ENCODE assay signal across 33 cellular contexts in the genomic region with DNA sequence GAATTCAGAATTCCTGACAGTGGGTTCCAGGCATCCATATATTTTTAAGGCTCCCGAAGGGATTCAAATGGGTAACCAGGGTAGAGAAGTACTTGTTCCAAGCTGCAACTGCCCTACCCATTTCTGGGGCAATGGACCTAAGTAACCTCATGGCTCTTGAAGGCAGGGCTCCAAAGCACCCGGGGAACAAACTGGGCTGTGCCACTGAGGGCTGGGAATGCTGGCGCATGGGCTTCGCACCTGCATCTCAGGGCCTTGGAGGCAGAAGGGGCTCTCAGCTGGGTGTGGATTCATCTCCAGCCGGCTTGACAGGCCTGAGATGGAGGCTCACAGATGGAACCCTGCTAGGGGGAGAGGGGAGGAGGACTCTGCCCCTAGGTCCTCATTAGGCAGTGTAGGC.
"Had no signal": no experiment of that assay in that cellular context is flagged by ENCODE, and none has a peak within 500 bp of the region (broad histone marks: within the 10 kb centered on the region; RNA-seq: fewer than 3 reads in every experiment).

No MANE protein-coding gene starts in this region.

- H3K4me1 Mint-ChIP-seq: activated CD4-positive, alpha-beta T cell treated with anti-CD3 and anti-CD28 coated beads for 36 hours; memory B cell; natural killer cell had no signal

- H3K4me1 ChIP-seq: breast epithelium, esophagus squamous epithelium had no signal

- H3K27ac ChIP-seq: breast epithelium, epithelial cell of prostate, esophagus squamous epithelium, neutrophil, ovary, skin epidermis had no signal

- H3K9me3 Mint-ChIP-seq: memory B cell; stimulated activated naive CD8-positive, alpha-beta T cell treated with anti-CD3 and anti-CD28 coated beads, Interleukin-15, Interleukin-2, amounts not matched to agents 100 ng/mL and 50 ng/mL, for 24 hours; type B pancreatic cell had no signal

- H3K4me3 ChIP-seq: breast epithelium, esophagus squamous epithelium, ovary, skin epidermis had no signal

- H3K36me3 Mint-ChIP-seq: activated CD8-positive, alpha-beta memory T cell treated with anti-CD3 and anti-CD28 coated beads, Interleukin-2, amount 10 ng/mL, durations not matched to agents 7 days and 5 days; memory B cell; type B pancreatic cell had no signal

- H3K9me3 ChIP-seq: neutrophil, ovary had no signal

- H3K4me3 Mint-ChIP-seq: activated CD4-positive, alpha-beta T cell treated with anti-CD3 and anti-CD28 coated beads for 36 hours; activated CD8-positive, alpha-beta memory T cell treated with anti-CD3 and anti-CD28 coated beads, Interleukin-2, amount 10 ng/mL, durations not matched to agents 7 days and 5 days; activated CD8-positive, alpha-beta T cell treated with anti-CD3 and anti-CD28 coated beads, Interleukin-2, amount 10 ng/mL, durations not matched to agents 7 days and 5 days; activated T-cell treated with anti-CD3 and anti-CD28 coated beads, Interleukin-2, amount 50 U/mL, for 72 hours; memory B cell; natural killer cell; stimulated activated naive CD8-positive, alpha-beta T cell treated with anti-CD3 and anti-CD28 coated beads, Interleukin-15, Interleukin-2, amounts not matched to agents 100 ng/mL and 50 ng/mL, for 24 hours; T-helper 2 cell treated with Interferon-gamma antibody and Interleukin-4, amounts not matched to agents 5 μg/mL and 100 μg/mL, for 36 hours; type B pancreatic cell had no signal

- ATAC-seq: activated CD4-positive, alpha-beta T cell treated with anti-CD3 and anti-CD28 coated beads for 36 hours; activated CD8-positive, alpha-beta memory T cell treated with anti-CD3 and anti-CD28 coated beads, Interleukin-2, amount 10 ng/mL, durations not matched to agents 7 days and 5 days; activated CD8-positive, alpha-beta T cell treated with anti-CD3 and anti-CD28 coated beads, Interleukin-2, amount 10 ng/mL, durations not matched to agents 7 days and 5 days; activated naive CD4-positive, alpha-beta T cell treated with anti-CD3 and anti-CD28 coated beads, Interleukin-2, amount 50 U/mL, for 72 hours; activated T-cell treated with anti-CD3 and anti-CD28 coated beads, Interleukin-2, amount 50 U/mL, for 72 hours; left cardiac atrium; natural killer cell; sciatic nerve had no signal

- DNase-seq: activated CD4-positive, alpha-beta T cell treated with anti-CD3 and anti-CD28 coated beads for 36 hours; activated CD4-positive, CD25-positive, alpha-beta regulatory T cell; activated CD8-positive, alpha-beta memory T cell treated with anti-CD3 and anti-CD28 coated beads, Interleukin-2, amount 10 ng/mL, durations not matched to agents 7 days and 5 days; activated CD8-positive, alpha-beta T cell treated with anti-CD3 and anti-CD28 coated beads, Interleukin-2, amount 10 ng/mL, durations not matched to agents 7 days and 5 days; activated naive CD4-positive, alpha-beta T cell; activated T-cell treated with anti-CD3 and anti-CD28 coated beads for 4 hours; activated T-cell treated with anti-CD3 and anti-CD28 coated beads, Interleukin-2, amount 50 U/mL, for 72 hours; central memory CD4-positive, alpha-beta T cell; dermis blood vessel endothelial cell; effector CD4-positive, alpha-beta T cell; esophagus squamous epithelium; foreskin melanocyte; hippocampal formation; left cardiac atrium; natural killer cell; ovary; stimulated activated CD4-positive, alpha-beta T cell treated with anti-CD3 and anti-CD28 coated beads, Interleukin-12 subunit alpha, Interleukin-12 subunit beta, amount 100 ng/mL, for 4 hours; stimulated activated CD4-positive, alpha-beta T cell treated with anti-CD3 and anti-CD28 coated beads, Interleukin-4, amount 100 ng/mL, for 1 hour; T-helper 1 cell had no signal

- FAIRE-seq: colon, endometrium, keratinocyte had no signal

- H3K36me3 ChIP-seq: breast epithelium, esophagus squamous epithelium, neutrophil, ovary had no signal

- H3K27ac Mint-ChIP-seq: activated CD4-positive, alpha-beta T cell treated with anti-CD3 and anti-CD28 coated beads for 36 hours; activated CD8-positive, alpha-beta memory T cell treated with anti-CD3 and anti-CD28 coated beads, Interleukin-2, amount 10 ng/mL, durations not matched to agents 7 days and 5 days; activated CD8-positive, alpha-beta T cell treated with anti-CD3 and anti-CD28 coated beads, Interleukin-2, amount 10 ng/mL, durations not matched to agents 7 days and 5 days; activated naive CD4-positive, alpha-beta T cell treated with anti-CD3 and anti-CD28 coated beads, Interleukin-2, amount 50 U/mL, for 72 hours; activated T-cell treated with anti-CD3 and anti-CD28 coated beads, Interleukin-2, amount 50 U/mL, for 72 hours; memory B cell; natural killer cell; progenitor cell of endocrine pancreas; stimulated activated naive CD8-positive, alpha-beta T cell treated with anti-CD3 and anti-CD28 coated beads, Interleukin-15, Interleukin-2, amounts not matched to agents 100 ng/mL and 50 ng/mL, for 24 hours; T-helper 2 cell treated with Interferon-gamma antibody and Interleukin-4, amounts not matched to agents 5 μg/mL and 100 μg/mL, for 36 hours; type B pancreatic cell had no signal

- H3K27me3 ChIP-seq: ovary had no signal
